In the genomic region with DNA sequence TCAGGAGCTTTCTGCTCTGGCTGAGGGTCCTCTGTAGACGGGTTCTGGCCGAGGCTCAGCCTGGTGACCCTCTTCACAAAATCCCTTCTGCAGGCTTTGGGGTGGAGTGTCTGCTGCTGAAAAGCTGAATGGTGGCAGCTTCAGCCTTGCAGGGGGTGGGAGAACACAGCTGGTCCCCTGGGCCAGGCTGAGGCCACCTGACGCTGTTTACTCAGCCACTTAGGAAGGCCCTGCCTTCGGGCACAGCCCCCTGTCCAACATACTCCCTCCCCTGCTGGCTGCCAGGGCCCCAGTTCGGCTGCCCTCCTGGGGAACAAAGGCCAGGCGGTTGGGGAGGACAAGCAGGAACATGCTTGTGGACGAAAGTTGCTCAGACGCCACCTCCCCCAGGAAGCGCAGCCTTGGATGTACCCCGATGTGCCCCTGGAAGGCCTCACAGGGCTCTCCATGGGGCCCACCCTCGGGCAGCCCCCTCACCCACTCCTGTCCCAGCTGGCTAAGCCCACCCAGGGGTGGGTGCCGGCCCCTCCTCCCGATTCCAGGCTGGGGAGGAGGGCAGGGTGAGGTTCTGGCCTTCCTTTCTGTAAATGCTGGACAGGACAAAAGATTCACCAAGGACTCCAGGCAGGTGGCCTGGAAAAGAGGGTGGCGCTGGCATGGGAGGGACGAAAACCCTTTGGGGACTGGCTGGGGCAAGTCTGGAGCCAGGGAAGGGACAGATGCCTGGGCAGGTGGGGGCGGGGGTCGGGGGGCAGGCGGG, we compare ENCODE assay signal across 8 cellular contexts. TPM values are rescaled to one million over a fixed set of nuclear protein-coding genes. Genes with fewer than 3 reads are reported as not detected.
A peak's percentile ranks its signal among the peaks of the same experiment; 100 is the strongest.
DNase-seq lines count a peak whose midpoint lies in the region; ATAC-seq and TF ChIP-seq lines count a peak whose summit lies in the region.

ANKRD65 (minus strand) TSS at position 130 of the 760 bp plus-strand sequence. CDS start 271 bp downstream, outside the sequence.

- no peak for ATAC-seq in stimulated activated naive B cell treated with anti-CD40 and anti-IgM and Interleukin-4, amounts not matched to agents 10 μg/mL and 1 μg/mL and 100 μg/mL, for 72 hours (replicated peaks)

- H3K27ac ChIP-seq in HUES6 (ENCODE audit: low read depth, low read length) (peak within 1 kb of the TSS; percentile 79; the same call in 1 of the 2 replicates), Peyer's patch (peak within 1 kb of the TSS in 1 of 4 donors; percentile 49)

- no peak for TF ChIP-seq POLR2A in Peyer's patch (IDR thresholded peaks at IDR 0.05)

- peak within 1 kb of the TSS; percentile 67 for H3K27ac Mint-ChIP-seq in stimulated activated naive B cell treated with anti-CD40 and anti-IgM and Interleukin-4, amounts not matched to agents 10 μg/mL and 1 μg/mL and 100 μg/mL, for 72 hours

- DNase-seq in Peyer's patch (no peak), NCI-H1436 (lab: John Stamatoyannopoulos, UW) (no peak), foreskin fibroblast (no peak), OCI-M2 (lab: John Stamatoyannopoulos, UW; ENCODE audit: unreplicated experiment) (no peak), germinal center (ENCODE audit: low spot score) (no peak)
- no peak for DNase-seq in stimulated activated naive B cell treated with anti-CD40 and anti-IgM and Interleukin-4, amounts not matched to agents 10 μg/mL and 1 μg/mL and 100 μg/mL, for 72 hours

- H3K27me3 Mint-ChIP-seq in stimulated activated naive B cell treated with anti-CD40 and anti-IgM and Interleukin-4, amounts not matched to agents 10 μg/mL and 1 μg/mL and 100 μg/mL, for 72 hours = peaks cover 28 to 51% of the 10 kb centered on the region in 2 donors

- H3K36me3 ChIP-seq in HUES6 (ENCODE audit: control insufficient read depth, insufficient read depth, low read length) (no peaks in the 10 kb centered on the region), Peyer's patch (no peaks in the 10 kb centered on the region), iPS-15b (ENCODE audit: control insufficient read depth, insufficient read depth, low read length) (no peaks in the 10 kb centered on the region)

- H3K9ac ChIP-seq in HUES6 (ENCODE audit: low read length) = no peak within 1 kb of the TSS
- peak within 1 kb of the TSS; percentile 50 for H3K9ac ChIP-seq in iPS-15b (ENCODE audit: low read depth, low read length)

- H3K4me3 ChIP-seq in HUES6 (ENCODE audit: low read depth, low read length) = no peak within 1 kb of the TSS
- peak within 1 kb of the TSS in 3 of 4 donors; percentile 22 to 41 (median 39) for H3K4me3 ChIP-seq in Peyer's patch
- H3K4me3 ChIP-seq in iPS-15b (ENCODE audit: low read depth, low read length) = no peak within 1 kb of the TSS
- H3K4me3 ChIP-seq in foreskin fibroblast (ENCODE audit: low read depth in 1 of 2, low read length in 2 of 2) = no peak within 1 kb of the TSS

- H3K4me1 ChIP-seq in HUES6 (ENCODE audit: control insufficient read depth, insufficient read depth, low read length) = peaks cover 34% of the 10 kb centered on the region
- peaks cover 0 to 16% (median 4%) of the 10 kb centered on the region in 4 donors for H3K4me1 ChIP-seq in Peyer's patch
- H3K4me1 ChIP-seq in iPS-15b (ENCODE audit: control insufficient read depth, insufficient read depth, low read length) = peaks cover 4% of the 10 kb centered on the region

- no peaks in the 10 kb centered on the region for H3K9me3 ChIP-seq in HUES6 (ENCODE audit: control insufficient read depth, insufficient read depth, low read depth, low read length)
- no peaks in the 10 kb centered on the region for H3K9me3 ChIP-seq in Peyer's patch
- no peaks in the 10 kb centered on the region for H3K9me3 ChIP-seq in iPS-15b (ENCODE audit: control insufficient read depth, insufficient read depth, low read length)

- H3K9me3 Mint-ChIP-seq in stimulated activated naive B cell treated with anti-CD40 and anti-IgM and Interleukin-4, amounts not matched to agents 10 μg/mL and 1 μg/mL and 100 μg/mL, for 72 hours = no peaks in the 10 kb centered on the region

- peak within 1 kb of the TSS; percentile 70 to 78 for H3K4me3 Mint-ChIP-seq in stimulated activated naive B cell treated with anti-CD40 and anti-IgM and Interleukin-4, amounts not matched to agents 10 μg/mL and 1 μg/mL and 100 μg/mL, for 72 hours

- H3K4me1 Mint-ChIP-seq in stimulated activated naive B cell treated with anti-CD40 and anti-IgM and Interleukin-4, amounts not matched to agents 10 μg/mL and 1 μg/mL and 100 μg/mL, for 72 hours = peaks cover 17 to 25% of the 10 kb centered on the region in 2 donors

- TF ChIP-seq CTCF in Peyer's patch (IDR thresholded peaks at IDR 0.05) (no peak), foreskin fibroblast (IDR thresholded peaks at IDR 0.05; ENCODE audit: low read depth, low read length) (no peak)

- H3K27me3 ChIP-seq in HUES6 (ENCODE audit: control insufficient read depth, insufficient read depth, low read length) = no peaks in the 10 kb centered on the region
- no peaks in the 10 kb centered on the region for H3K27me3 ChIP-seq in Peyer's patch
- no peaks in the 10 kb centered on the region for H3K27me3 ChIP-seq in iPS-15b (ENCODE audit: control insufficient read depth, insufficient read depth, low read length)

- H3K36me3 Mint-ChIP-seq in stimulated activated naive B cell treated with anti-CD40 and anti-IgM and Interleukin-4, amounts not matched to agents 10 μg/mL and 1 μg/mL and 100 μg/mL, for 72 hours = peaks cover 0 to 2% of the 10 kb centered on the region in 2 donors

RNA-seq across cellular contexts. Expression of gene ANKRD65, which starts in this region (rescaled TPM):
- total RNA-seq in Peyer's patch = 10 to 100 TPM in 1 of 4 donors, 1 to 10 TPM in 2, under 1 TPM in 1; 0.54 to 11.6 (median 2.0) TPM

Comparison
In these comparisons a context has a peak if more than half of its experiments do, and no peak if none do; other contexts are left out.
1. H3K4me3 ChIP-seq: peak in Peyer's patch (3 of 4); none in HUES6 (single experiment), iPS-15b (single experiment) and foreskin fibroblast (0 of 2).